Comparison of ENCODE assay signal across 8 cellular contexts in genomic region chr6:137707590-137708360, GRCh38.
DNase-seq lines count a peak whose midpoint lies in the region; ATAC-seq, FAIRE-seq and TF ChIP-seq lines count a peak whose summit lies in the region.

No MANE protein-coding gene starts in this region.

- no peaks in the 10 kb centered on the region for H3K4me1 ChIP-seq in OCI-LY1 (ENCODE audit: insufficient read depth, low read length, severe bottlenecking)
- H3K4me1 ChIP-seq in esophagus muscularis mucosa: peaks cover 11 to 25% (median 14%) of the 10 kb centered on the region in 4 donors
- peaks cover 7 to 30% (median 22%) of the 10 kb centered on the region in 4 donors for H3K4me1 ChIP-seq in stomach

- H3K9ac ChIP-seq in OCI-LY1 (ENCODE audit: low read length) (no peak overlapping the region), neural cell (ENCODE audit: low read length) (no peak overlapping the region)

- intact Hi-C loops in esophagus muscularis mucosa (cut with DNase I): loop anchor here (2.0 to 10.0 kb wide), 4 partner anchors 159 to 397 kb away; partner anchors contain the start of genes PERP and TNFAIP3
- intact Hi-C loops in stomach (cut with DNase I; ENCODE audit: low total_unique reads): no loop called here

- H3K27ac ChIP-seq in OCI-LY1 (ENCODE audit: low read depth, low read length, poor library complexity, severe bottlenecking): no peak overlapping the region
- peak overlapping the region in 1 of 4 donors; percentile 25 for H3K27ac ChIP-seq in esophagus muscularis mucosa (replicated peaks in 1 of 4)
- no peak overlapping the region for H3K27ac ChIP-seq in neural cell (ENCODE audit: low read length)
- H3K27ac ChIP-seq in stomach: peak overlapping the region in 3 of 5 donors; percentile 35 to 44 (median 43)

- H3K4me2 ChIP-seq in OCI-LY1 (ENCODE audit: low read length): no peak overlapping the region
- no peak overlapping the region for H3K4me2 ChIP-seq in neural cell (ENCODE audit: low read length)

- H3K36me3 ChIP-seq in OCI-LY1 (ENCODE audit: insufficient read depth, low read length): no peaks in the 10 kb centered on the region
- H3K36me3 ChIP-seq in esophagus muscularis mucosa: no peaks in the 10 kb centered on the region
- H3K36me3 ChIP-seq in neural cell (ENCODE audit: insufficient read depth, low read length): no peaks in the 10 kb centered on the region
- no peaks in the 10 kb centered on the region for H3K36me3 ChIP-seq in stomach

- TF ChIP-seq POLR2A in esophagus muscularis mucosa (IDR thresholded peaks at IDR 0.05; ENCODE audit: low read depth) (no peak), stomach (IDR thresholded peaks at IDR 0.05) (no peak)

- WGBS in esophagus muscularis mucosa: 14% methylated on average over 13 of the region's 13 CpGs
- 8 to 11% (median 11%) methylated on average over 13 of the region's 13 CpGs for WGBS in stomach, 5 donors

- no peaks in the 10 kb centered on the region for H3K9me2 ChIP-seq in OCI-LY1 (ENCODE audit: low read depth, low read length)
- no peaks in the 10 kb centered on the region for H3K9me2 ChIP-seq in neural cell (ENCODE audit: insufficient read depth, low read length)

- H3K27me3 ChIP-seq in OCI-LY1 (ENCODE audit: insufficient read depth, low read length) (no peaks in the 10 kb centered on the region), esophagus muscularis mucosa (no peaks in the 10 kb centered on the region), neural cell (ENCODE audit: insufficient read depth, low read depth, low read length) (no peaks in the 10 kb centered on the region), stomach (no peaks in the 10 kb centered on the region)

- TF ChIP-seq CTCF in OCI-LY1 (IDR thresholded peaks at IDR 0.05; ENCODE audit: low read length): peak; percentile 77
- TF ChIP-seq CTCF in esophagus muscularis mucosa (IDR thresholded peaks at IDR 0.05): peak; percentile 79 to 83 (median 82)
- peak; percentile 89 for TF ChIP-seq CTCF in neural cell (IDR thresholded peaks at IDR 0.05; ENCODE audit: poor library complexity, severe bottlenecking)
- peak in 5 of 7 experiments; percentile 55 to 80 (median 69) for TF ChIP-seq CTCF in stomach (IDR thresholded peaks at IDR 0.05)

- no peak for FAIRE-seq in HTR-8/SVneo (lab: Jason Lieb, UNC)

- TF ChIP-seq EP300 in esophagus muscularis mucosa (IDR thresholded peaks at IDR 0.05) (peak; percentile 62), neural cell (conservative IDR thresholded peaks at IDR 0.05; ENCODE audit: poor library complexity, severe bottlenecking) (no peak), stomach (IDR thresholded peaks at IDR 0.05) (no peak)

- no peaks in the 10 kb centered on the region for H3F3A ChIP-seq in OCI-LY1 (ENCODE audit: insufficient read depth, low read length)
- no peaks in the 10 kb centered on the region for H3F3A ChIP-seq in neural cell (ENCODE audit: insufficient read depth, low read length, poor library complexity, severe bottlenecking)

- H3K4me3 ChIP-seq in OCI-LY1 (ENCODE audit: low read depth, low read length, poor library complexity, severe bottlenecking) (no peak overlapping the region), esophagus muscularis mucosa (peak overlapping the region; percentile 5 to 35 (median 16)), neural cell (ENCODE audit: low read length) (no peak overlapping the region), stomach (peak overlapping the region; percentile 0 to 17 (median 10))

- H2AFZ ChIP-seq in OCI-LY1 (ENCODE audit: low read length) (no peak overlapping the region), neural cell (ENCODE audit: low read depth, low read length) (no peak overlapping the region)

- TF ChIP-seq RAD21 in neural cell (conservative IDR thresholded peaks at IDR 0.05): peak; percentile 91

- H3K79me2 ChIP-seq in OCI-LY1 (ENCODE audit: insufficient read depth, low read length) (no peaks in the 10 kb centered on the region), neural cell (replicated peaks; ENCODE audit: insufficient read depth, low read length) (no peaks in the 10 kb centered on the region)

- peak; percentile 36 for DNase-seq in COLO668 (lab: John Stamatoyannopoulos, UW; ENCODE audit: unreplicated experiment)
- DNase-seq in HTR-8/SVneo (ENCODE audit: insufficient read length, low spot score): peak; percentile 58
- peak; percentile 55 for DNase-seq in activated T-cell treated with anti-CD3 and anti-CD28 coated beads for 4 hours
- no peak for DNase-seq in esophagus muscularis mucosa (ENCODE audit: extremely low spot score)
- peak; percentile 63 for DNase-seq in stomach

- ATAC-seq in GM21360 (IDR thresholded peaks at IDR 0.05; ENCODE audit: unreplicated experiment): peak; percentile 74

- no peaks in the 10 kb centered on the region for H3K9me3 ChIP-seq in OCI-LY1 (ENCODE audit: low read length)
- no peaks in the 10 kb centered on the region for H3K9me3 ChIP-seq in esophagus muscularis mucosa
- H3K9me3 ChIP-seq in neural cell (ENCODE audit: low read length): no peaks in the 10 kb centered on the region
- no peaks in the 10 kb centered on the region for H3K9me3 ChIP-seq in stomach

- no peaks in the 10 kb centered on the region for H4K20me1 ChIP-seq in OCI-LY1 (ENCODE audit: insufficient read depth, low read length)
- H4K20me1 ChIP-seq in neural cell (ENCODE audit: insufficient read depth): no peaks in the 10 kb centered on the region

TF ChIP-seq in neural cell, 6 proteins besides CTCF, POLR2A, EP300 and RAD21:
- TF ChIP-seq, protein P1, sequence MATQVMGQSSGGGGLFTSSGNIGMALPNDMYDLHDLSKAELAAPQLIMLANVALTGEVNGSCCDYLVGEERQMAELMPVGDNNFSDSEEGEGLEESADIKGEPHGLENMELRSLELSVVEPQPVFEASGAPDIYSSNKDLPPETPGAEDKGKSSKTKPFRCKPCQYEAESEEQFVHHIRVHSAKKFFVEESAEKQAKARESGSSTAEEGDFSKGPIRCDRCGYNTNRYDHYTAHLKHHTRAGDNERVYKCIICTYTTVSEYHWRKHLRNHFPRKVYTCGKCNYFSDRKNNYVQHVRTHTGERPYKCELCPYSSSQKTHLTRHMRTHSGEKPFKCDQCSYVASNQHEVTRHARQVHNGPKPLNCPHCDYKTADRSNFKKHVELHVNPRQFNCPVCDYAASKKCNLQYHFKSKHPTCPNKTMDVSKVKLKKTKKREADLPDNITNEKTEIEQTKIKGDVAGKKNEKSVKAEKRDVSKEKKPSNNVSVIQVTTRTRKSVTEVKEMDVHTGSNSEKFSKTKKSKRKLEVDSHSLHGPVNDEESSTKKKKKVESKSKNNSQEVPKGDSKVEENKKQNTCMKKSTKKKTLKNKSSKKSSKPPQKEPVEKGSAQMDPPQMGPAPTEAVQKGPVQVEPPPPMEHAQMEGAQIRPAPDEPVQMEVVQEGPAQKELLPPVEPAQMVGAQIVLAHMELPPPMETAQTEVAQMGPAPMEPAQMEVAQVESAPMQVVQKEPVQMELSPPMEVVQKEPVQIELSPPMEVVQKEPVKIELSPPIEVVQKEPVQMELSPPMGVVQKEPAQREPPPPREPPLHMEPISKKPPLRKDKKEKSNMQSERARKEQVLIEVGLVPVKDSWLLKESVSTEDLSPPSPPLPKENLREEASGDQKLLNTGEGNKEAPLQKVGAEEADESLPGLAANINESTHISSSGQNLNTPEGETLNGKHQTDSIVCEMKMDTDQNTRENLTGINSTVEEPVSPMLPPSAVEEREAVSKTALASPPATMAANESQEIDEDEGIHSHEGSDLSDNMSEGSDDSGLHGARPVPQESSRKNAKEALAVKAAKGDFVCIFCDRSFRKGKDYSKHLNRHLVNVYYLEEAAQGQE (IDR thresholded peaks at IDR 0.05; ENCODE audit: borderline replicate concordance): no peak
- peak; percentile 89 for TF ChIP-seq SMC3 (conservative IDR thresholded peaks at IDR 0.05; ENCODE audit: poor library complexity)

Comparison
In these comparisons a context has a peak if more than half of its experiments do, and no peak if none do; other contexts are left out.
1. H3K27ac ChIP-seq: peak in stomach (3 of 5); none in OCI-LY1 (single experiment) and neural cell (single experiment).
2. H3K4me3 ChIP-seq: peak in esophagus muscularis mucosa (4 of 4) and stomach (4 of 4); none in OCI-LY1 (single experiment) and neural cell (single experiment).
3. Peak in every context shown above with its lines, with median percentiles within 50 percentile points of each other: CTCF ChIP-seq.